Comparison of ENCODE assay signal across 1 cellular context in the genomic region with DNA sequence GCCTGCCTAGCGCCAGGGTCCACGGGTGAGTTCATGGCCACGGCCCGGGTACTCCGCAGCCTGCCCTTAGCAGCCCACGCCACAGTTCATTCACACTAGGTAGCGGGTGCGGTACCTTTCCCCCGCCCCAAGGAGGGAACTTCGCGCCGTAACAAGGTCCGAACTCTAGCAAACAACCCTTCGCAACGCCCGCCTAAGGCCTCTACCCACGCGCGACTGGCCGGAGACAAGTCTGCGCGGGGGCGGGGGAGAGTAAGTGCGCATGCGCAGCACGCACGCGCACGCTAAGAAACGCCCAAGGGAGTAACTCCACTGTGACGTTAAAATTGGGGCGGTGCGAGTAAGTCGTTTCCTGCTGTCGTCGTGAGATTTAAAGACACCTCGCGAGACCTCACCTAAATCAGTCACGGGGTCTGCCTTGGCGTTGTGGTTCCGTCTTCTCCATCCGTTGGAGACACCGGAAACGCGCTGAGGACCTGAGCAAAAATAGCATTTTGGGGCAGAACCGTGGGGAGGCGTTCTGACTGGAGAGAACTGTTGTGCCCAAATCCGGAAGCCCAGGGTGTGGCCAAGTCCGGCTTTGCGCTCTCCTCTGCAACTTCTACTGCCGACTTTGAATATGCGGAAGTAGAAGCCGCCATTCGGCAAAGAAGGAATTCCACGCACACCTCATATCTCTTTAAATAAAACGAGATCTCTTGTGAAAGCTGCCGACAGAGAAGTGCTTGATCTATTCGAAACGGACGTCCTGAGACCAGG.
TF ChIP-seq lines count a peak whose summit lies in the region.

RAPGEF6 (minus strand) TSS at position 234 of the 759 bp plus-strand sequence; CDS start at position 35, 199 bp downstream.

TF ChIP-seq in HepG2, 621 proteins besides CTCF, POLR2A, EP300 and RAD21 (continued from another document and continues in another):
- TF ChIP-seq SNAPC4 (CRISPR knock-in tag; IDR thresholded peaks at IDR 0.05) (no peak), MLLT10 (CRISPR knock-in tag; IDR thresholded peaks at IDR 0.05) (no peak), ZNF3 (CRISPR knock-in tag; IDR thresholded peaks at IDR 0.05) (no peak), ARID4A (CRISPR knock-in tag; IDR thresholded peaks at IDR 0.05; ENCODE audit: borderline replicate concordance) (peak; percentile 95; the same call in 1 of the 2 replicates), PRDM4 (CRISPR knock-in tag; IDR thresholded peaks at IDR 0.05; ENCODE audit: borderline replicate concordance) (no peak), ZNF274 (CRISPR knock-in tag; IDR thresholded peaks at IDR 0.05) (no peak), ZNF326 (CRISPR knock-in tag; IDR thresholded peaks at IDR 0.05; ENCODE audit: borderline replicate concordance) (no peak)
- TF ChIP-seq, protein P1, sequence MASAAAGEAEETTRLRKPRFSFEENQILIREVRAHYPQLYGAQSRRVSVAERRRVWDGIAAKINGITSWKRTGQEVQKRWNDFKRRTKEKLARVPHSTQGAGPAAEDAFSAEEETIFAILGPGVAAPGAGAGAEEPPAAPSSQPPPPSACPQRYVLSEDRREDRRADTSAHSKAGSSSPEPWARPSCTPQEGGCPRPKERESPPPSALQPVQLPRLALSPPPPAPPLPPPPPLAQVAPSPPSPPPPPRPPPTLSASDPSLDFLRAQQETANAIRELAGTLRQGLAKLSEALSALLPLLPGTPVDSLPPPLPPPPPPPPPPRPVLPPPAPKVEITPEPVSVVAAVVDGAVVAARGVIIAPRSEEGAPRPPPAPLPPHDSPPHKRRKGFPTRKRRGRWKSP (CRISPR knock-in tag; IDR thresholded peaks at IDR 0.05), result peak; percentile 94
- TF ChIP-seq, protein P2, sequence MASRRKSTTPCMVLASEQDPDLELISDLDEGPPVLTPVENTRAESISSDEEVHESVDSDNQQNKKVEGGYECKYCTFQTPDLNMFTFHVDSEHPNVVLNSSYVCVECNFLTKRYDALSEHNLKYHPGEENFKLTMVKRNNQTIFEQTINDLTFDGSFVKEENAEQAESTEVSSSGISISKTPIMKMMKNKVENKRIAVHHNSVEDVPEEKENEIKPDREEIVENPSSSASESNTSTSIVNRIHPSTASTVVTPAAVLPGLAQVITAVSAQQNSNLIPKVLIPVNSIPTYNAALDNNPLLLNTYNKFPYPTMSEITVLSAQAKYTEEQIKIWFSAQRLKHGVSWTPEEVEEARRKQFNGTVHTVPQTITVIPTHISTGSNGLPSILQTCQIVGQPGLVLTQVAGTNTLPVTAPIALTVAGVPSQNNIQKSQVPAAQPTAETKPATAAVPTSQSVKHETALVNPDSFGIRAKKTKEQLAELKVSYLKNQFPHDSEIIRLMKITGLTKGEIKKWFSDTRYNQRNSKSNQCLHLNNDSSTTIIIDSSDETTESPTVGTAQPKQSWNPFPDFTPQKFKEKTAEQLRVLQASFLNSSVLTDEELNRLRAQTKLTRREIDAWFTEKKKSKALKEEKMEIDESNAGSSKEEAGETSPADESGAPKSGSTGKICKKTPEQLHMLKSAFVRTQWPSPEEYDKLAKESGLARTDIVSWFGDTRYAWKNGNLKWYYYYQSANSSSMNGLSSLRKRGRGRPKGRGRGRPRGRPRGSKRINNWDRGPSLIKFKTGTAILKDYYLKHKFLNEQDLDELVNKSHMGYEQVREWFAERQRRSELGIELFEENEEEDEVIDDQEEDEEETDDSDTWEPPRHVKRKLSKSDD (CRISPR knock-in tag; IDR thresholded peaks at IDR 0.05; ENCODE audit: low read depth), result peak; percentile 63; the same call in 1 of the 2 replicates
- TF ChIP-seq, protein P3, sequence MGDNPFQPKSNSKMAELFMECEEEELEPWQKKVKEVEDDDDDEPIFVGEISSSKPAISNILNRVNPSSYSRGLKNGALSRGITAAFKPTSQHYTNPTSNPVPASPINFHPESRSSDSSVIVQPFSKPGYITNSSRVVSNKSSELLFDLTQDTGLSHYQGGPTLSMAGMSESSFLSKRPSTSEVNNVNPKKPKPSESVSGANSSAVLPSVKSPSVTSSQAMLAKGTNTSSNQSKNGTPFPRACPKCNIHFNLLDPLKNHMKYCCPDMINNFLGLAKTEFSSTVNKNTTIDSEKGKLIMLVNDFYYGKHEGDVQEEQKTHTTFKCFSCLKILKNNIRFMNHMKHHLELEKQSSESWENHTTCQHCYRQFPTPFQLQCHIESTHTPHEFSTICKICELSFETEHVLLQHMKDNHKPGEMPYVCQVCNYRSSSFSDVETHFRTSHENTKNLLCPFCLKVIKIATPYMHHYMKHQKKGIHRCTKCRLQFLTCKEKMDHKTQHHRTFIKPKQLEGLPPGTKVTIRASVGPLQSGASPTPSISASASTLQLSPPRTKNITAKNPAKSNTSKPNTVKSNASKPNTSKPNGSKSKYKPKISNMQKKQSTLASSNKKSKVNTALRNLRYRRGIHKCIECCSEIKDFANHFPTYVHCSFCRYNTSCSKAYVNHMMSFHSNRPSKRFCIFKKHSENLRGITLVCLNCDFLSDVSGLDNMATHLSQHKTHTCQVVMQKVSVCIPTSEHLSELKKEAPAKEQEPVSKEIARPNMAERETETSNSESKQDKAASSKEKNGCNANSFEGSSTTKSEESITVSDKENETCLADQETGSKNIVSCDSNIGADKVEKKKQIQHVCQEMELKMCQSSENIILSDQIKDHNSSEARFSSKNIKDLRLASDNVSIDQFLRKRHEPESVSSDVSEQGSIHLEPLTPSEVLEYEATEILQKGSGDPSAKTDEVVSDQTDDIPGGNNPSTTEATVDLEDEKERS (CRISPR knock-in tag; IDR thresholded peaks at IDR 0.05), result 0 out of 2 replicates have a peak, but pooled peaks have one; percentile 27
- TF ChIP-seq, protein P4, sequence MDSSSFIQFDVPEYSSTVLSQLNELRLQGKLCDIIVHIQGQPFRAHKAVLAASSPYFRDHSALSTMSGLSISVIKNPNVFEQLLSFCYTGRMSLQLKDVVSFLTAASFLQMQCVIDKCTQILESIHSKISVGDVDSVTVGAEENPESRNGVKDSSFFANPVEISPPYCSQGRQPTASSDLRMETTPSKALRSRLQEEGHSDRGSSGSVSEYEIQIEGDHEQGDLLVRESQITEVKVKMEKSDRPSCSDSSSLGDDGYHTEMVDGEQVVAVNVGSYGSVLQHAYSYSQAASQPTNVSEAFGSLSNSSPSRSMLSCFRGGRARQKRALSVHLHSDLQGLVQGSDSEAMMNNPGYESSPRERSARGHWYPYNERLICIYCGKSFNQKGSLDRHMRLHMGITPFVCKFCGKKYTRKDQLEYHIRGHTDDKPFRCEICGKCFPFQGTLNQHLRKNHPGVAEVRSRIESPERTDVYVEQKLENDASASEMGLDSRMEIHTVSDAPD (CRISPR knock-in tag; IDR thresholded peaks at IDR 0.05), result no peak
- TF ChIP-seq, protein P5, sequence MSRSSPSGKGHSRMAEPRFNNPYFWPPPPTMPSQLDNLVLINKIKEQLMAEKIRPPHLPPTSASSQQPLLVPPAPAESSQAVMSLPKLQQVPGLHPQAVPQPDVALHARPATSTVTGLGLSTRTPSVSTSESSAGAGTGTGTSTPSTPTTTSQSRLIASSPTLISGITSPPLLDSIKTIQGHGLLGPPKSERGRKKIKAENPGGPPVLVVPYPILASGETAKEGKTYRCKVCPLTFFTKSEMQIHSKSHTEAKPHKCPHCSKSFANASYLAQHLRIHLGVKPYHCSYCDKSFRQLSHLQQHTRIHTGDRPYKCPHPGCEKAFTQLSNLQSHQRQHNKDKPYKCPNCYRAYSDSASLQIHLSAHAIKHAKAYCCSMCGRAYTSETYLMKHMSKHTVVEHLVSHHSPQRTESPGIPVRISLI (CRISPR knock-in tag; IDR thresholded peaks at IDR 0.05; ENCODE audit: borderline replicate concordance), result peak; percentile 6; the same call in 1 of the 2 replicates
